Comparison of ENCODE assay signal across 23 cellular contexts in the genomic region with DNA sequence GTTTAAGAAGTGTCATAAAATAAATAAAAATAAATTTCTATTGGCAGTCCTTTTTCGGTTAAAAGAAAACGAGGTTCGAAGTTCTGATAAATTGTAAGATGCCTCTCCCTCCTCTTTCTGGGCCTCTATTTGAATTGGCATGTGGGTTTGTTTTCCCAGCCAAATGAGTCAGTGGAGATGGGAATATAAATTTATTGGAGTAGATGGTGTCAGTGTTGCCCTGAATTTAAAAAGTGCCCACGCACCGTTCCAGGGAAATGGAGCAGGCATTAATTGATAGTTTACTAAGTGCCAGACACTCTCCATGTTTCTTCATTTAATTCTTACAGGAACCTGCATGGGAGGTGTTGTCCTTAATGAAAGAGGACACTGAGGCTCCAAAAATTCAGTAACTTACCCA.
DNase-seq lines count a peak whose midpoint lies in the region; TF ChIP-seq lines count a peak whose summit lies in the region.
"Had no signal": no experiment of that assay in that cellular context is flagged by ENCODE, and none has a peak within 500 bp of the region (broad histone marks: within the 10 kb centered on the region; RNA-seq: fewer than 3 reads in every experiment).

No MANE protein-coding gene starts in this region.

- peaks cover 100% of the 10 kb centered on the region for H3K4me1 Mint-ChIP-seq in nephron progenitor cell
- H3K4me1 Mint-ChIP-seq: activated B cell treated with CpG ODN at 0.5 μM for 24 hours; CD14-positive monocyte; central memory CD8-positive, alpha-beta T cell; stimulated activated effector memory CD8-positive, alpha-beta T cell treated with anti-CD3 and anti-CD28 coated beads, Interleukin-12 subunit alpha, Interleukin-12 subunit beta, amount 100 ng/mL, for 72 hours had no signal

- peak overlapping the region; percentile 45 for H3K4me3 Mint-ChIP-seq in nephron progenitor cell
- H3K4me3 Mint-ChIP-seq: activated B cell treated with CpG ODN at 0.5 μM for 24 hours; central memory CD8-positive, alpha-beta T cell; stimulated activated effector memory CD8-positive, alpha-beta T cell treated with anti-CD3 and anti-CD28 coated beads, Interleukin-12 subunit alpha, Interleukin-12 subunit beta, amount 100 ng/mL, for 72 hours had no signal

- H3K36me3 Mint-ChIP-seq in nephron progenitor cell (ENCODE audit: low read depth), result peaks cover 12% of the 10 kb centered on the region
- H3K36me3 Mint-ChIP-seq: CD14-positive monocyte; stimulated activated effector memory CD8-positive, alpha-beta T cell treated with anti-CD3 and anti-CD28 coated beads, Interleukin-12 subunit alpha, Interleukin-12 subunit beta, amount 100 ng/mL, for 72 hours had no signal

- peak; percentile 41 for DNase-seq in AG08396 (ENCODE audit: low spot score)
- peak; percentile 46 for DNase-seq in LNCaP clone FGC (ENCODE audit: low read depth)
- DNase-seq in cerebellum (ENCODE audit: low spot score), result peak; percentile 66
- no peak for DNase-seq in nephron progenitor cell
- DNase-seq in cortex of kidney (lab: John Stamatoyannopoulos, UW), result no peak
- no peak for DNase-seq in DMS53 treated with DMSO at 0.1 percent for 48 hours (lab: John Stamatoyannopoulos, UW; ENCODE audit: unreplicated experiment)
- DNase-seq in NCI-H748 (lab: John Stamatoyannopoulos, UW; ENCODE audit: unreplicated experiment), result no peak
- no peak for DNase-seq in NCI-H1417 treated with DMSO at 0.1 percent for 48 hours (lab: John Stamatoyannopoulos, UW)
- DNase-seq: ACHN; activated B cell treated with CpG ODN at 0.5 μM for 24 hours; activated CD4-positive, alpha-beta T cell treated with anti-CD3 and anti-CD28 coated beads, Interleukin-2, amount 50 U/mL, for 48 hours; activated gamma-delta T cell treated with Interleukin-2 at 50 U/mL for 16 hours; GOT3; MV-4-11; NCI-H187 had no signal

- H3K27ac Mint-ChIP-seq in nephron progenitor cell, result no peak overlapping the region
- H3K27ac Mint-ChIP-seq: activated B cell treated with CpG ODN at 0.5 μM for 24 hours; endodermal cell; stimulated activated effector memory CD8-positive, alpha-beta T cell treated with anti-CD3 and anti-CD28 coated beads, Interleukin-12 subunit alpha, Interleukin-12 subunit beta, amount 100 ng/mL, for 72 hours had no signal

- no peaks in the 10 kb centered on the region for H3K9me3 Mint-ChIP-seq in nephron progenitor cell
- H3K9me3 Mint-ChIP-seq: activated B cell treated with CpG ODN at 0.5 μM for 24 hours; CD14-positive monocyte; central memory CD8-positive, alpha-beta T cell; endodermal cell; stimulated activated effector memory CD8-positive, alpha-beta T cell treated with anti-CD3 and anti-CD28 coated beads, Interleukin-12 subunit alpha, Interleukin-12 subunit beta, amount 100 ng/mL, for 72 hours had no signal

- TF ChIP-seq CTCF in LNCaP clone FGC (IDR thresholded peaks at IDR 0.05; ENCODE audit: control insufficient read depth, extremely low read depth, insufficient read depth) (no peak), nephron progenitor cell (IDR thresholded peaks at IDR 0.05) (no peak)

- no peak overlapping the region for H3K4me3 ChIP-seq in LNCaP clone FGC (ENCODE audit: low read depth, low read length)
- H3K4me3 ChIP-seq: adrenal gland, GM12878, heart left ventricle, K562 had no signal

- H3K27me3 Mint-ChIP-seq in nephron progenitor cell (ENCODE audit: low read depth, poor library complexity), result peaks cover 4% of the 10 kb centered on the region

Comparison
In these comparisons a context has a peak if more than half of its experiments do, and no peak if none do; other contexts are left out.
1. DNase-seq: peak in AG08396 (single experiment), LNCaP clone FGC (single experiment) and cerebellum (single experiment); none in nephron progenitor cell (single experiment), cortex of kidney (single experiment), DMS53 treated with DMSO at 0.1 percent for 48 hours (single experiment), NCI-H748 (single experiment) and NCI-H1417 treated with DMSO at 0.1 percent for 48 hours (single experiment).